ENCODE assay signal across 19 cellular contexts in genomic region chr2:3075316-3075715, GRCh38.
DNase-seq lines count a peak whose midpoint lies in the region; ATAC-seq and TF ChIP-seq lines count a peak whose summit lies in the region.
"Had no signal": no experiment of that assay in that cellular context is flagged by ENCODE, and none has a peak within 500 bp of the region (broad histone marks: within the 10 kb centered on the region; RNA-seq: fewer than 3 reads in every experiment).

No MANE protein-coding gene starts in this region.

- H3K4me1 Mint-ChIP-seq in neural progenitor cell, result peaks cover 53% of the 10 kb centered on the region
- H3K4me1 Mint-ChIP-seq in activated CD8-positive, alpha-beta memory T cell treated with anti-CD3 and anti-CD28 coated beads, Interleukin-2, amount 10 ng/mL, durations not matched to agents 7 days and 5 days, result no peaks in the 10 kb centered on the region
- H3K4me1 Mint-ChIP-seq: B cell had no signal

- H3K9ac ChIP-seq in neural progenitor cell, result no peak overlapping the region
- H3K9ac ChIP-seq: BLaER1 treated with 17β-estradiol and CSF1 and Interleukin-3, amounts not matched to agents 10 nM and 100 nM had no signal

- peaks cover 13% of the 10 kb centered on the region for H3K27me3 Mint-ChIP-seq in neural progenitor cell (ENCODE audit: insufficient read depth, low read depth)
- H3K27me3 Mint-ChIP-seq in activated CD8-positive, alpha-beta memory T cell treated with anti-CD3 and anti-CD28 coated beads, Interleukin-2, amount 10 ng/mL, durations not matched to agents 7 days and 5 days, result no peaks in the 10 kb centered on the region

- TF ChIP-seq CTCF in neural progenitor cell (IDR thresholded peaks at IDR 0.05), result no peak
- no peak for TF ChIP-seq CTCF in neutrophil (IDR thresholded peaks at IDR 0.05)
- TF ChIP-seq CTCF in spleen (IDR thresholded peaks at IDR 0.05 in 8 of 11, conservative IDR thresholded peaks at IDR 0.05 in 3 of 11), result no peak
- no peak for TF ChIP-seq CTCF in upper lobe of left lung (IDR thresholded peaks at IDR 0.05)

- no peak overlapping the region for H2AFZ ChIP-seq in neural progenitor cell (replicated peaks)

- intact Hi-C loops in spleen (cut with DNase I; ENCODE audit: low total_unique reads), result no loop called here

- H3K4me1 ChIP-seq in neural progenitor cell, result peaks cover 30% of the 10 kb centered on the region
- peaks cover 73 to 80% of the 10 kb centered on the region in 2 experiments for H3K4me1 ChIP-seq in neutrophil (ENCODE audit: control insufficient read depth in 1 of 2, insufficient read depth in 1 of 2, low read depth in 1 of 2, low read length in 1 of 2)
- peaks cover 0 to 21% (median 13%) of the 10 kb centered on the region in 6 donors for H3K4me1 ChIP-seq in spleen
- peaks cover 0 to 14% (median 8%) of the 10 kb centered on the region in 4 donors for H3K4me1 ChIP-seq in upper lobe of left lung
- H3K4me1 ChIP-seq: A549, Caco-2 had no signal

- H4K20me1 ChIP-seq in neural progenitor cell (ENCODE audit: low read depth), result no peaks in the 10 kb centered on the region

- no peak for TF ChIP-seq EP300 in upper lobe of left lung (IDR thresholded peaks at IDR 0.05)

- H3K36me3 Mint-ChIP-seq in neural progenitor cell, result no peaks in the 10 kb centered on the region
- H3K36me3 Mint-ChIP-seq in activated CD8-positive, alpha-beta memory T cell treated with anti-CD3 and anti-CD28 coated beads, Interleukin-2, amount 10 ng/mL, durations not matched to agents 7 days and 5 days, result no peaks in the 10 kb centered on the region
- H3K36me3 Mint-ChIP-seq: CD8-positive, alpha-beta T cell had no signal

- no peak for TF ChIP-seq POLR2A in spleen (IDR thresholded peaks at IDR 0.05)
- TF ChIP-seq POLR2A in upper lobe of left lung (IDR thresholded peaks at IDR 0.05), result no peak

- no peak overlapping the region for H3K4me2 ChIP-seq in neural progenitor cell
- H3K4me2 ChIP-seq: A549; BLaER1 treated with 17β-estradiol and CSF1 and Interleukin-3, amounts not matched to agents 10 nM and 100 nM had no signal

- H3K9me3 ChIP-seq in neural progenitor cell (ENCODE audit: low read depth) (no peaks in the 10 kb centered on the region), neutrophil (no peaks in the 10 kb centered on the region), spleen (no peaks in the 10 kb centered on the region), upper lobe of left lung (no peaks in the 10 kb centered on the region)
- H3K9me3 ChIP-seq: A549, Caco-2 had no signal

- H3K79me2 ChIP-seq in neural progenitor cell (ENCODE audit: low read depth), result no peaks in the 10 kb centered on the region

- no peak for ATAC-seq in activated CD8-positive, alpha-beta memory T cell treated with anti-CD3 and anti-CD28 coated beads, Interleukin-2, amount 10 ng/mL, durations not matched to agents 7 days and 5 days
- ATAC-seq in upper lobe of left lung (ENCODE audit: low FRiP score in 2 of 2), result no peak
- ATAC-seq: A549; CD8-positive, alpha-beta T cell; GM12878 had no signal

- DNase-seq in ELF-1 (ENCODE audit: low read depth, low spot score) (peak; percentile 0), neural progenitor cell (ENCODE audit: low spot score) (no peak), spleen (peak; percentile 47), substantia nigra (lab: John Stamatoyannopoulos, UW) (no peak), upper lobe of left lung (no peak)
- no peak for DNase-seq in activated CD8-positive, alpha-beta memory T cell treated with anti-CD3 and anti-CD28 coated beads, Interleukin-2, amount 10 ng/mL, durations not matched to agents 7 days and 5 days
- DNase-seq: AML-193; Caco-2; Calu3; CD4-positive, alpha-beta T cell; CD8-positive, alpha-beta T cell; GDM1 had no signal

- WGBS in spleen, 5 donors, result 82 to 89% (median 85%) methylated on average over 8 of the region's 8 CpGs
- WGBS in upper lobe of left lung, 2 donors, result 89 to 90% methylated on average over 8 of the region's 8 CpGs

- H3F3A ChIP-seq in neural progenitor cell (ENCODE audit: low read depth), result peaks cover 9% of the 10 kb centered on the region

- H3K36me3 ChIP-seq in neural progenitor cell, result no peaks in the 10 kb centered on the region
- H3K36me3 ChIP-seq in neutrophil, result no peaks in the 10 kb centered on the region
- H3K36me3 ChIP-seq in spleen, result no peaks in the 10 kb centered on the region
- no peaks in the 10 kb centered on the region for H3K36me3 ChIP-seq in upper lobe of left lung
- H3K36me3 ChIP-seq: BLaER1 treated with 17β-estradiol and CSF1 and Interleukin-3, amounts not matched to agents 10 nM and 100 nM had no signal

- no peak overlapping the region for H3K4me3 Mint-ChIP-seq in neural progenitor cell
- no peak overlapping the region for H3K4me3 Mint-ChIP-seq in activated CD8-positive, alpha-beta memory T cell treated with anti-CD3 and anti-CD28 coated beads, Interleukin-2, amount 10 ng/mL, durations not matched to agents 7 days and 5 days
- H3K4me3 Mint-ChIP-seq: B cell; CD4-positive, alpha-beta T cell; CD8-positive, alpha-beta T cell had no signal

- H3K27ac ChIP-seq in neural progenitor cell (no peak overlapping the region), neutrophil (peak overlapping the region; percentile 16), spleen (peak overlapping the region in 1 of 8 donors; percentile 84), substantia nigra (ENCODE audit: low read depth, low read length, poor library complexity, severe bottlenecking) (no peak overlapping the region), upper lobe of left lung (no peak overlapping the region)
- H3K27ac ChIP-seq: 22Rv1; A549; BLaER1 treated with 17β-estradiol and CSF1 and Interleukin-3, amounts not matched to agents 10 nM and 100 nM; C4-2B had no signal

- H3K27me3 ChIP-seq in neural progenitor cell (no peaks in the 10 kb centered on the region), neutrophil (no peaks in the 10 kb centered on the region), spleen (replicated peaks in 1 of 7) (no peaks in the 10 kb centered on the region), upper lobe of left lung (no peaks in the 10 kb centered on the region)
- H3K27me3 ChIP-seq: BLaER1 treated with 17β-estradiol and CSF1 and Interleukin-3, amounts not matched to agents 10 nM and 100 nM had no signal

- H3K4me3 ChIP-seq in neural progenitor cell (no peak overlapping the region), neutrophil (ENCODE audit: low read depth in 1 of 2, low read length in 1 of 2) (no peak overlapping the region), spleen (no peak overlapping the region), upper lobe of left lung (no peak overlapping the region)
- H3K4me3 ChIP-seq: A549; BLaER1 treated with 17β-estradiol and CSF1 and Interleukin-3, amounts not matched to agents 10 nM and 100 nM; GM12878 had no signal

- CTCF ChIA-PET in activated CD8-positive, alpha-beta memory T cell treated with anti-CD3 and anti-CD28 coated beads, Interleukin-2, amount 10 ng/mL, durations not matched to agents 7 days and 5 days (lab: Charles Lee), result no interaction called here

- H3K27ac Mint-ChIP-seq in neural progenitor cell, result peak overlapping the region; percentile 50
- H3K27ac Mint-ChIP-seq in activated CD8-positive, alpha-beta memory T cell treated with anti-CD3 and anti-CD28 coated beads, Interleukin-2, amount 10 ng/mL, durations not matched to agents 7 days and 5 days, result no peak overlapping the region
- H3K27ac Mint-ChIP-seq: B cell; CD4-positive, alpha-beta T cell; CD8-positive, alpha-beta T cell had no signal

- H3K9me3 Mint-ChIP-seq in neural progenitor cell, result no peaks in the 10 kb centered on the region
- no peaks in the 10 kb centered on the region for H3K9me3 Mint-ChIP-seq in activated CD8-positive, alpha-beta memory T cell treated with anti-CD3 and anti-CD28 coated beads, Interleukin-2, amount 10 ng/mL, durations not matched to agents 7 days and 5 days (ENCODE audit: low read depth)
- H3K9me3 Mint-ChIP-seq: CD4-positive, alpha-beta T cell; CD8-positive, alpha-beta T cell had no signal

Comparison
In these comparisons a context has a peak if more than half of its experiments do, and no peak if none do; other contexts are left out.
1. DNase-seq: peak in ELF-1 (single experiment) and spleen (single experiment); none in neural progenitor cell (single experiment), substantia nigra (0 of 49), activated CD8-positive, alpha-beta memory T cell treated with anti-CD3 and anti-CD28 coated beads, Interleukin-2, amount 10 ng/mL, durations not matched to agents 7 days and 5 days (single experiment) and upper lobe of left lung (0 of 2).